Comparison of ENCODE assay signal across 15 cellular contexts in genomic region chr2:120591572-120591971, GRCh38.
DNase-seq lines count a peak whose midpoint lies in the region; ATAC-seq and TF ChIP-seq lines count a peak whose summit lies in the region.
"Had no signal": no experiment of that assay in that cellular context is flagged by ENCODE, and none has a peak within 500 bp of the region (broad histone marks: within the 10 kb centered on the region; RNA-seq: fewer than 3 reads in every experiment).

No MANE protein-coding gene starts in this region.

- intact Hi-C loops in right cardiac atrium (cut with DNase I): no loop called here

- 91% methylated on average over 7 of the region's 7 CpGs for WGBS in right cardiac atrium

- H3K4me3 Mint-ChIP-seq in endothelial cell (ENCODE audit: unreplicated experiment): peak overlapping the region; percentile 60
- H3K4me3 Mint-ChIP-seq in stimulated activated memory B cell treated with anti-CD40 and anti-IgM and Interleukin-4, amounts not matched to agents 10 μg/mL and 1 μg/mL and 100 μg/mL, for 72 hours: no peak overlapping the region

- ATAC-seq in right cardiac atrium: no peak
- ATAC-seq in stimulated activated memory B cell treated with anti-CD40 and anti-IgM and Interleukin-4, amounts not matched to agents 10 μg/mL and 1 μg/mL and 100 μg/mL, for 72 hours: no peak
- ATAC-seq: GM12878 had no signal

- peaks cover 23% of the 10 kb centered on the region for H3K4me1 Mint-ChIP-seq in endothelial cell (ENCODE audit: unreplicated experiment)
- H3K4me1 Mint-ChIP-seq in stimulated activated memory B cell treated with anti-CD40 and anti-IgM and Interleukin-4, amounts not matched to agents 10 μg/mL and 1 μg/mL and 100 μg/mL, for 72 hours: peaks cover 2% of the 10 kb centered on the region

- H3K9me3 ChIP-seq in right cardiac atrium (ENCODE audit: control insufficient read depth, low read length) (no peaks in the 10 kb centered on the region), right atrium auricular region (no peaks in the 10 kb centered on the region)
- H3K9me3 ChIP-seq: BLaER1 had no signal

- TF ChIP-seq CTCF in right atrium auricular region (IDR thresholded peaks at IDR 0.05) (no peak), endothelial cell (IDR thresholded peaks at IDR 0.05; ENCODE audit: unreplicated experiment) (no peak)

- H3K4me3 ChIP-seq in right cardiac atrium (ENCODE audit: low read length) (no peak overlapping the region), right atrium auricular region (no peak overlapping the region)
- H3K4me3 ChIP-seq: BLaER1, GM12878, GM23248 had no signal

- H3K4me1 ChIP-seq in right cardiac atrium (ENCODE audit: control insufficient read depth, insufficient read depth, low read length) (peaks cover 10% of the 10 kb centered on the region), right atrium auricular region (peaks cover 0 to 11% of the 10 kb centered on the region in 2 donors)

- no peak overlapping the region for H3K27ac ChIP-seq in right cardiac atrium (ENCODE audit: low read length)
- H3K27ac ChIP-seq in right atrium auricular region: no peak overlapping the region
- H3K27ac ChIP-seq: 22Rv1, BLaER1, GM23248 had no signal

- no peak overlapping the region for H3K27ac Mint-ChIP-seq in endothelial cell (ENCODE audit: unreplicated experiment)
- H3K27ac Mint-ChIP-seq in stimulated activated memory B cell treated with anti-CD40 and anti-IgM and Interleukin-4, amounts not matched to agents 10 μg/mL and 1 μg/mL and 100 μg/mL, for 72 hours: no peak overlapping the region

- H3K36me3 ChIP-seq in right atrium auricular region: no peaks in the 10 kb centered on the region
- H3K36me3 ChIP-seq: BLaER1 had no signal

- DNase-seq in NCI-H524 (lab: John Stamatoyannopoulos, UW): peak; percentile 49 to 73
- no peak for DNase-seq in NCI-H524 treated with DMSO at 0.1 percent for 48 hours (lab: John Stamatoyannopoulos, UW)
- DNase-seq in right cardiac atrium: peak in 2 of 3 donors; percentile 28 to 39
- DNase-seq in right atrium auricular region (ENCODE audit: low spot score): no peak
- DNase-seq in endothelial cell (ENCODE audit: low spot score): no peak
- peak; percentile 22 for DNase-seq in retina
- DNase-seq in T1000 (lab: John Stamatoyannopoulos, UW): no peak
- DNase-seq: AML-193, DMS79, GM23248, H7 had no signal

- H3K36me3 Mint-ChIP-seq in endothelial cell (ENCODE audit: low read depth, unreplicated experiment): peaks cover 4% of the 10 kb centered on the region
- H3K36me3 Mint-ChIP-seq in stimulated activated memory B cell treated with anti-CD40 and anti-IgM and Interleukin-4, amounts not matched to agents 10 μg/mL and 1 μg/mL and 100 μg/mL, for 72 hours: no peaks in the 10 kb centered on the region

- H3K27me3 Mint-ChIP-seq in endothelial cell (ENCODE audit: unreplicated experiment): peaks cover 23% of the 10 kb centered on the region
- peaks cover 46% of the 10 kb centered on the region for H3K27me3 Mint-ChIP-seq in stimulated activated memory B cell treated with anti-CD40 and anti-IgM and Interleukin-4, amounts not matched to agents 10 μg/mL and 1 μg/mL and 100 μg/mL, for 72 hours

- H3K27me3 ChIP-seq in right cardiac atrium (ENCODE audit: control insufficient read depth, insufficient read depth) (no peaks in the 10 kb centered on the region), right atrium auricular region (no peaks in the 10 kb centered on the region)

- H3K9me3 Mint-ChIP-seq in endothelial cell (ENCODE audit: unreplicated experiment): no peaks in the 10 kb centered on the region
- no peaks in the 10 kb centered on the region for H3K9me3 Mint-ChIP-seq in stimulated activated memory B cell treated with anti-CD40 and anti-IgM and Interleukin-4, amounts not matched to agents 10 μg/mL and 1 μg/mL and 100 μg/mL, for 72 hours

Comparison
In these comparisons a context has a peak if more than half of its experiments do, and no peak if none do; other contexts are left out.
1. DNase-seq: peak in NCI-H524 (2 of 2), right cardiac atrium (2 of 3) and retina (single experiment); none in NCI-H524 treated with DMSO at 0.1 percent for 48 hours (single experiment), right atrium auricular region (single experiment), endothelial cell (single experiment) and T1000 (single experiment).